ENCODE assay signal across 8 cellular contexts in the genomic region with DNA sequence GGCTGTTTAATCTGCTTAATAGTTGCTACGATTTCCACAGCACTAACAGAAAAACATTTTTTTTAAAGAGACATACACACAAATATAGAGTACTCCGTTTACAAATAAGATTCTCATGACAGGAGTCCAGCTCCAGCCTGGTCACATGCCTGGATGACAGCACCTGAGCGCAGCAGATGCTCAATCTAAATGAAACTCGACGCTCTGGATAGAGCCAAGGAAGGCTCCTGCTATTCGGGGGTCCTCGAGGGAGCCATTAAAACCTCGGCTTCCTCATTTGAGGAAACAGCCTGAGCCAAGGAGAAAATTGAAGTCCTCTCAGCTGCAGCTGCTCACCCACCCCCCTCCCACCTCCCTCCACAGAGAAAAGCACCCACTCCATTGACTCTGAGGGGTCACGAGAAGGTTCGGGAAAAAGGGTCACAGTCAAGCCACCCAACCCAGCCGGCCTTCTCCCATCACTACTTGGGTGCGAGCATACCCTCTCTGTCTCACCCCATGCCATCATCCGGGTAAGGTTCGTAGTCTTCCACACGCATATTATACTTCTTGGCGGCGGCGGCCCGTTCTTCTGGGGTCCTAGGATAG. TPM values are rescaled to one million over a fixed set of nuclear protein-coding genes. Genes with fewer than 3 reads are reported as not detected.
DNase-seq lines count a peak whose midpoint lies in the region; ATAC-seq, FAIRE-seq and TF ChIP-seq lines count a peak whose summit lies in the region.

No MANE protein-coding gene starts in this region.

- peaks cover 13% of the 10 kb centered on the region for H3K4me1 Mint-ChIP-seq in WTC11

- CTCF ChIA-PET in BJ (lab: Yijun Ruan, JAX), result interaction anchor here (1.4 to 2.7 kb wide), 4 partner anchors 10 to 350 kb away, joined by 3 to 13 read pairs (median 7); no protein-coding TSS in a partner anchor
- CTCF ChIA-PET in WTC11 (lab: Charles Lee), result interaction anchor here (2.7 kb wide), 1 partner anchor 10 kb away, joined by 16 read pairs; no protein-coding TSS in a partner anchor

- no peak for FAIRE-seq in H54 (lab: Jason Lieb, UNC)

- H3K9me3 ChIP-seq in left ventricle myocardium inferior (replicated peaks) (no peaks in the 10 kb centered on the region), gastrocnemius medialis (no peaks in the 10 kb centered on the region)

- H3K27me3 Mint-ChIP-seq in WTC11 (ENCODE audit: low read depth), result no peaks in the 10 kb centered on the region

- peak overlapping the region; percentile 97 for H3K4me3 ChIP-seq in BJ (ENCODE audit: low read depth, low read length)
- peak overlapping the region; percentile 91 for H3K4me3 ChIP-seq in HFF-Myc (replicated peaks; ENCODE audit: low read depth, low read length)
- peak overlapping the region; percentile 75 for H3K4me3 ChIP-seq in left ventricle myocardium inferior
- peak overlapping the region; percentile 77 to 98 (median 86) for H3K4me3 ChIP-seq in gastrocnemius medialis

- TF ChIP-seq POLR2A in gastrocnemius medialis (IDR thresholded peaks at IDR 0.05) (peak; percentile 7 to 26), H54 (IDR thresholded peaks at IDR 0.05; ENCODE audit: low read depth, low read length) (no peak)

- H3K36me3 ChIP-seq in BJ (ENCODE audit: control insufficient read depth, insufficient read depth, low read length) (peaks cover 18% of the 10 kb centered on the region), left ventricle myocardium inferior (peaks cover 38% of the 10 kb centered on the region), gastrocnemius medialis (peaks cover 0 to 33% of the 10 kb centered on the region in 2 donors)

- no peak for TF ChIP-seq CTCF in BJ (IDR thresholded peaks at IDR 0.05; ENCODE audit: insufficient read depth, low read depth, low read length)
- no peak for TF ChIP-seq CTCF in HFF-Myc (IDR thresholded peaks at IDR 0.05; ENCODE audit: low read depth, low read length, missing control alignments)
- TF ChIP-seq CTCF in WTC11 (IDR thresholded peaks at IDR 0.05), result no peak
- no peak for TF ChIP-seq CTCF in left ventricle myocardium inferior (IDR thresholded peaks at IDR 0.05; ENCODE audit: borderline replicate concordance)
- TF ChIP-seq CTCF in gastrocnemius medialis (IDR thresholded peaks at IDR 0.05 in 4 of 5, conservative IDR thresholded peaks at IDR 0.05 in 1 of 5), result no peak

- H3K4me1 ChIP-seq in left ventricle myocardium inferior (peaks cover 42% of the 10 kb centered on the region), gastrocnemius medialis (peaks cover 21 to 25% of the 10 kb centered on the region in 2 donors)

- peaks cover 26% of the 10 kb centered on the region for H3K36me3 Mint-ChIP-seq in WTC11

- DNase-seq in BJ (ENCODE audit: low read depth) (no peak), HFF-Myc (ENCODE audit: extremely low read depth, low read depth) (no peak), WTC11 (ENCODE audit: low spot score) (no peak), left ventricle myocardium inferior (no peak), gastrocnemius medialis (peak; percentile 46 to 62), ecto neural progenitor cell (ENCODE audit: low spot score) (no peak), NCI-H748 (lab: John Stamatoyannopoulos, UW; ENCODE audit: unreplicated experiment) (no peak), H54 (ENCODE audit: insufficient read length, low spot score) (no peak)

- H3K27ac Mint-ChIP-seq in WTC11, result no peak overlapping the region

- H3K4me3 Mint-ChIP-seq in WTC11, result peak overlapping the region; percentile 99

- no peaks in the 10 kb centered on the region for H3K27me3 ChIP-seq in BJ (ENCODE audit: control insufficient read depth, insufficient read depth, low read length)
- H3K27me3 ChIP-seq in left ventricle myocardium inferior (ENCODE audit: low read depth), result no peaks in the 10 kb centered on the region
- H3K27me3 ChIP-seq in gastrocnemius medialis, result no peaks in the 10 kb centered on the region

- no peaks in the 10 kb centered on the region for H3K9me3 Mint-ChIP-seq in WTC11

- in situ Hi-C loops in gastrocnemius medialis (cut with MboI; ENCODE audit: low sequenced_read_pairs in 4 of 4), result no loop called here

- POLR2A ChIA-PET in BJ (lab: Charles Lee) (no interaction called here), WTC11 (lab: Charles Lee) (no interaction called here)

- ATAC-seq in WTC11 (no peak), gastrocnemius medialis (peak; percentile 75 to 79)

- intact Hi-C loops in left ventricle myocardium inferior (cut with micrococcal nuclease) (no loop called here), gastrocnemius medialis (cut with DNase I; ENCODE audit: low total_unique reads) (no loop called here)

- H3K27ac ChIP-seq in left ventricle myocardium inferior (replicated peaks) (peak overlapping the region; percentile 90), gastrocnemius medialis (peak overlapping the region; percentile 86 to 97 (median 94))

TF ChIP-seq in WTC11, 78 proteins besides CTCF, POLR2A, EP300 and RAD21:
- TF ChIP-seq ZNF138 (CRISPR knock-in tag; conservative IDR thresholded peaks at IDR 0.05), result peak; percentile 13; the same call in 1 of the 2 replicates
- TF ChIP-seq, protein P1, sequence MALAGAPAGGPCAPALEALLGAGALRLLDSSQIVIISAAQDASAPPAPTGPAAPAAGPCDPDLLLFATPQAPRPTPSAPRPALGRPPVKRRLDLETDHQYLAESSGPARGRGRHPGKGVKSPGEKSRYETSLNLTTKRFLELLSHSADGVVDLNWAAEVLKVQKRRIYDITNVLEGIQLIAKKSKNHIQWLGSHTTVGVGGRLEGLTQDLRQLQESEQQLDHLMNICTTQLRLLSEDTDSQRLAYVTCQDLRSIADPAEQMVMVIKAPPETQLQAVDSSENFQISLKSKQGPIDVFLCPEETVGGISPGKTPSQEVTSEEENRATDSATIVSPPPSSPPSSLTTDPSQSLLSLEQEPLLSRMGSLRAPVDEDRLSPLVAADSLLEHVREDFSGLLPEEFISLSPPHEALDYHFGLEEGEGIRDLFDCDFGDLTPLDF (CRISPR knock-in tag; IDR thresholded peaks at IDR 0.05), result no peak
TF ChIP-seq in WTC11: peak in this region for 1.

RNA-seq across cellular contexts. Expression of a gene that starts 0.7 kb away (rescaled TPM):
- polyA plus RNA-seq in BJ (2011; rRNA removed), result 170 and 197 TPM in 2 replicates
- polyA minus RNA-seq in BJ (2011; rRNA and poly(A)+ RNA removed), result 62.7 and 97.2 TPM in 2 replicates
- total RNA-seq in WTC11 (2021) (206 to 221 TPM (median 210 TPM) in 3 replicates), left ventricle myocardium inferior (430 TPM), gastrocnemius medialis (100 to 1,000 TPM; 170 to 229 (median 219) TPM)

RNA-seq across cellular contexts. Expression of a gene that starts 6.8 kb away (rescaled TPM):
- 7.4 and 19.5 TPM in 2 replicates for polyA plus RNA-seq in BJ (2011; rRNA removed)
- 16.0 and 17.3 TPM in 2 replicates for polyA minus RNA-seq in BJ (2011; rRNA and poly(A)+ RNA removed)
- total RNA-seq in WTC11 (2021), result 49.9 to 58.3 TPM (median 53.9 TPM) in 3 replicates
- 53.4 TPM for total RNA-seq in left ventricle myocardium inferior
- 10 to 100 TPM; 21.6 to 25.7 (median 24.0) TPM for total RNA-seq in gastrocnemius medialis

RNA-seq across cellular contexts. Expression of a gene that starts 9.3 kb away (rescaled TPM):
- 6.5 and 8.3 TPM in 2 replicates for polyA plus RNA-seq in BJ (2011; rRNA removed)
- 2.5 and 4.9 TPM in 2 replicates for polyA minus RNA-seq in BJ (2011; rRNA and poly(A)+ RNA removed)
- total RNA-seq in WTC11 (2021) (6.4 to 7.9 TPM (median 6.7 TPM) in 3 replicates), left ventricle myocardium inferior (8.8 TPM), gastrocnemius medialis (1 to 10 TPM; 1.7 to 3.8 (median 2.1) TPM)

Comparison
In these comparisons a context has a peak if more than half of its experiments do, and no peak if none do; other contexts are left out.
1. DNase-seq: peak in gastrocnemius medialis (2 of 2); none in BJ (single experiment), HFF-Myc (single experiment), WTC11 (single experiment), left ventricle myocardium inferior (single experiment), ecto neural progenitor cell (single experiment), NCI-H748 (single experiment) and H54 (single experiment).
2. Peak in every context shown above with its lines, with median percentiles within 50 percentile points of each other: H3K4me3 ChIP-seq.